In genomic region chr1:204398197-204399125, GRCh38 we compare ENCODE assay signal across 8 cellular contexts. TPM values are rescaled to one million over a fixed set of nuclear protein-coding genes. Genes with fewer than 3 reads are reported as not detected.
DNase-seq lines count a peak whose midpoint lies in the region; ATAC-seq and TF ChIP-seq lines count a peak whose summit lies in the region.

No MANE protein-coding gene starts in this region.

- BruUV-seq in PC-9 (replicated peaks; lab: Mats Ljungman, UMichigan): no TSS peak

- no peak for TF ChIP-seq EP300 in gastroesophageal sphincter (IDR thresholded peaks at IDR 0.05)

- H3K27ac ChIP-seq in PC-9: no peak overlapping the region
- peak overlapping the region in 2 of 4 donors; percentile 18 to 34 for H3K27ac ChIP-seq in gastroesophageal sphincter
- no peak overlapping the region for H3K27ac ChIP-seq in osteoblast (ENCODE audit: low read depth, low read length)

- 60 to 68% methylated on average over 7 of the region's 7 CpGs for WGBS in gastroesophageal sphincter (ENCODE audit: low coverage in 1 of 2), 2 donors

- H3K4me1 ChIP-seq in PC-9 (replicated peaks; ENCODE audit: insufficient read depth) (0 out of 2 replicates have a peak, but pooled peaks cover 5% of the 10 kb centered on the region), gastroesophageal sphincter (peaks cover 0 to 7% (median 0%) of the 10 kb centered on the region in 3 donors), osteoblast (ENCODE audit: insufficient read depth, low read length) (no peaks in the 10 kb centered on the region)

- no peak overlapping the region for H3K4me3 ChIP-seq in PC-9
- no peak overlapping the region for H3K4me3 ChIP-seq in gastroesophageal sphincter
- no peak overlapping the region for H3K4me3 ChIP-seq in osteoblast (ENCODE audit: insufficient read depth, low read length)

- POLR2A ChIA-PET in PC-9 (lab: Charles Lee; ENCODE audit: unreplicated experiment): interaction anchor here (0.6 to 0.7 kb wide), 7 partner anchors 9 to 409 kb away, joined by 3 to 8 read pairs (median 3); no protein-coding TSS in a partner anchor

- H3K79me2 ChIP-seq in PC-9 (ENCODE audit: low read depth): peaks cover 29% of the 10 kb centered on the region
- H3K79me2 ChIP-seq in osteoblast (ENCODE audit: insufficient read depth, low read length): peaks cover 2% of the 10 kb centered on the region

- peaks cover 5% of the 10 kb centered on the region for H4K20me1 ChIP-seq in PC-9 (ENCODE audit: insufficient read depth)
- H4K20me1 ChIP-seq in osteoblast (ENCODE audit: insufficient read depth, low read length): no peaks in the 10 kb centered on the region

- CTCF ChIA-PET in PC-9 (lab: Charles Lee): interaction anchor here (0.6 to 1.7 kb wide), 30 partner anchors 9 to 587 kb away, joined by 3 to 14 read pairs (median 4); partner anchors contain the start of genes GOLT1A, MDM4 and PIK3C2B

- H3K9me2 ChIP-seq in PC-9 (ENCODE audit: insufficient read depth): no peaks in the 10 kb centered on the region

- peaks cover 62% of the 10 kb centered on the region for H3F3A ChIP-seq in PC-9 (ENCODE audit: insufficient read depth, low read depth)

- H3K36me3 ChIP-seq in PC-9 (ENCODE audit: low read depth) (peaks cover 11% of the 10 kb centered on the region), gastroesophageal sphincter (peaks cover 0 to 50% of the 10 kb centered on the region in 2 donors), osteoblast (ENCODE audit: insufficient read depth, low read length) (peaks cover 39% of the 10 kb centered on the region)

- intact Hi-C loops in PC-9 (cut with micrococcal nuclease; ENCODE audit: unreplicated experiment): loop anchor here (1.0 kb wide), 3 partner anchors 18 to 236 kb away; no protein-coding TSS in a partner anchor

- DNase-seq in DMS153 treated with DMSO at 0.1 percent for 48 hours (lab: John Stamatoyannopoulos, UW; ENCODE audit: unreplicated experiment) (peak; percentile 89), M059J (ENCODE audit: low read depth) (peak; percentile 87), PC-9 (peak; percentile 88 to 92), osteoblast (ENCODE audit: insufficient read length, low spot score, missing footprints) (peak; percentile 90)
- DNase-seq in activated gamma-delta T cell treated with anti-CD3 and anti-CD28 coated beads, Interleukin-2, amount 50 U/mL, for 16 hours (ENCODE audit: low read depth): peak; percentile 36

- TF ChIP-seq CTCF in PC-9 (conservative IDR thresholded peaks at IDR 0.05) (peak; percentile 87), gastroesophageal sphincter (IDR thresholded peaks at IDR 0.05) (peak; percentile 52 to 81 (median 62)), osteoblast (IDR thresholded peaks at IDR 0.05; ENCODE audit: extremely low read depth, low read depth, low read length) (peak; percentile 85)

- ATAC-seq in GM21723 (IDR thresholded peaks at IDR 0.05; ENCODE audit: unreplicated experiment) (peak; percentile 88), gastroesophageal sphincter (peak; percentile 68), GM19452 (IDR thresholded peaks at IDR 0.05; ENCODE audit: unreplicated experiment) (no peak)

- H3K27me3 ChIP-seq in PC-9 (ENCODE audit: insufficient read depth, low read depth) (no peaks in the 10 kb centered on the region), gastroesophageal sphincter (no peaks in the 10 kb centered on the region), osteoblast (ENCODE audit: insufficient read depth, low read length) (no peaks in the 10 kb centered on the region)

- H3K9me3 ChIP-seq in PC-9 (ENCODE audit: insufficient read depth, low read depth) (no peaks in the 10 kb centered on the region), gastroesophageal sphincter (no peaks in the 10 kb centered on the region), osteoblast (ENCODE audit: low read depth, low read length) (no peaks in the 10 kb centered on the region)

- no peak for TF ChIP-seq POLR2A in gastroesophageal sphincter (IDR thresholded peaks at IDR 0.05)

- no peak overlapping the region for H2AFZ ChIP-seq in PC-9
- H2AFZ ChIP-seq in osteoblast (ENCODE audit: low read length): no peak overlapping the region

- H3K4me2 ChIP-seq in PC-9 (0 out of 2 replicates have a peak overlapping the region, but pooled peaks have one; percentile 30), osteoblast (ENCODE audit: insufficient read depth, low read length) (no peak overlapping the region)

RNA-seq across cellular contexts. Expression of gene PPP1R15B, which starts 13.2 kb away (rescaled TPM):
- total RNA-seq in M059J (2014; rRNA removed; shearing (Covaris generic)): 24.2 and 41.6 TPM in 2 replicates
- 37.3 and 40.9 TPM in 2 replicates for total RNA-seq in PC-9 (2021)
- total RNA-seq in gastroesophageal sphincter: 10 to 100 TPM; 44.4 to 53.2 (median 50.9) TPM
- total RNA-seq in osteoblast: 21.5 and 23.9 TPM in 2 replicates

RNA-seq across cellular contexts. Expression of gene PLEKHA6, which starts 38.7 kb away (rescaled TPM):
- total RNA-seq in M059J (2014; rRNA removed; shearing (Covaris generic)): 1.6 and 4.9 TPM in 2 replicates
- total RNA-seq in PC-9 (2021) (52.0 and 53.1 TPM in 2 replicates), gastroesophageal sphincter (10 to 100 TPM in 2 of 4 donors, 1 to 10 TPM in 2; 8.7 to 17.8 (median 11.4) TPM), osteoblast (0.29 and 0.36 TPM in 2 replicates)

Comparison
In these comparisons a context has a peak if more than half of its experiments do, and no peak if none do; other contexts are left out.
1. DNase-seq: peak in every context shown above with its lines; median percentile 90 in PC-9; 90 in osteoblast; 89 in DMS153 treated with DMSO at 0.1 percent for 48 hours; 87 in M059J; 36 in activated gamma-delta T cell treated with anti-CD3 and anti-CD28 coated beads, Interleukin-2, amount 50 U/mL, for 16 hours.